Comparison of ENCODE assay signal across 1 cellular context in the genomic region with DNA sequence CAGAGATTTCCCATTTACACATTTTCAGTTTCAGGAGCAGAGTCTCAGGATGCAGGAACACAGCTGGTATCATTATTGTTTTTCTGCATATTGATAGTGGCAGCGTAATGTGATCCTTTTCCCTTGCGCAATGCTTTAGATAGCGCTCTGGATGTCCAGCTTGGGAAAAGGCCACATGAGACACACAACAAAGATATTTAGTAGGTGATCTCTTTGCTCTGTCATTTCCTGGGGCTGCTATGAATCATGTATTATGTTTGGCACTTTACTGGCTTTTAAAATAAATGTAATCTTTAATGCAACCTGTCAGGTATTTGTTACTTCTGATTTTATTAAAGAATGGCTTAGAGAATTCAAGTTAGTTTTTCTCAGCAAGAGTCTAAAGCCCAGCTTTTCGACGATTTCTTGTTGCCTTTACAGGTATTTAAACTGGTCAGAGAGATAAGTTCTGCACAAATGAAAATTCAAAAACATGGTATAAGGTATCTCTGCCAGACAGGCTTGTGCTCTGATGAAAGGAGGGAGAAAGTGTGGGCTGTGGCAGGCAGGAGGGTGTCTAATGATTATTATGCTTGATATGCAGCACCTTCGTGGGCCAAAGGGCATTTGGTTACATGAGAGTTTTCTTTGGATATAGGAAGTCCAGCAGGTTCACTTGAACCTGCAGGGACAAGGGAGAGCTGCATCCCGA.
TF ChIP-seq lines count a peak whose summit lies in the region.

No MANE protein-coding gene starts in this region.

TF ChIP-seq in HepG2, 621 proteins besides CTCF, POLR2A, EP300 and RAD21 (continued from another document and continues in another):
- TF ChIP-seq, protein P1, sequence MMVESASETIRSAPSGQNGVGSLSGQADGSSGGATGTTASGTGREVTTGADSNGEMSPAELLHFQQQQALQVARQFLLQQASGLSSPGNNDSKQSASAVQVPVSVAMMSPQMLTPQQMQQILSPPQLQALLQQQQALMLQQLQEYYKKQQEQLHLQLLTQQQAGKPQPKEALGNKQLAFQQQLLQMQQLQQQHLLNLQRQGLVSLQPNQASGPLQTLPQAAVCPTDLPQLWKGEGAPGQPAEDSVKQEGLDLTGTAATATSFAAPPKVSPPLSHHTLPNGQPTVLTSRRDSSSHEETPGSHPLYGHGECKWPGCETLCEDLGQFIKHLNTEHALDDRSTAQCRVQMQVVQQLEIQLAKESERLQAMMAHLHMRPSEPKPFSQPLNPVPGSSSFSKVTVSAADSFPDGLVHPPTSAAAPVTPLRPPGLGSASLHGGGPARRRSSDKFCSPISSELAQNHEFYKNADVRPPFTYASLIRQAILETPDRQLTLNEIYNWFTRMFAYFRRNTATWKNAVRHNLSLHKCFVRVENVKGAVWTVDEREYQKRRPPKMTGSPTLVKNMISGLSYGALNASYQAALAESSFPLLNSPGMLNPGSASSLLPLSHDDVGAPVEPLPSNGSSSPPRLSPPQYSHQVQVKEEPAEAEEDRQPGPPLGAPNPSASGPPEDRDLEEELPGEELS (CRISPR knock-in tag; IDR thresholded peaks at IDR 0.05) = peak; percentile 84
- TF ChIP-seq ZNF121 (CRISPR knock-in tag; IDR thresholded peaks at IDR 0.05) (0 out of 2 replicates have a peak, but pooled peaks have one; percentile 21), TCF12 (IDR thresholded peaks at IDR 0.05) (no peak), TCF12 (CRISPR knock-in tag; IDR thresholded peaks at IDR 0.05) (no peak), KDM2A (CRISPR knock-in tag; IDR thresholded peaks at IDR 0.05; ENCODE audit: borderline replicate concordance, low read depth) (no peak), JDP2 (CRISPR knock-in tag; IDR thresholded peaks at IDR 0.05; ENCODE audit: borderline replicate concordance) (no peak), REL (CRISPR knock-in tag; conservative IDR thresholded peaks at IDR 0.05) (no peak), ZFX (CRISPR knock-in tag; IDR thresholded peaks at IDR 0.05; ENCODE audit: low read depth) (no peak), ZNF737 (CRISPR knock-in tag; IDR thresholded peaks at IDR 0.05; ENCODE audit: borderline replicate concordance) (no peak), ATRX (CRISPR knock-in tag; IDR thresholded peaks at IDR 0.05; ENCODE audit: borderline replicate concordance) (no peak), RORA (CRISPR knock-in tag; IDR thresholded peaks at IDR 0.05) (no peak), ZBTB3 (CRISPR knock-in tag; IDR thresholded peaks at IDR 0.05; ENCODE audit: borderline replicate concordance, low read depth) (no peak), NCOA5 (CRISPR knock-in tag; IDR thresholded peaks at IDR 0.05) (no peak), HNF4A (CRISPR knock-in tag; IDR thresholded peaks at IDR 0.05) (peak; percentile 33; the same call in 1 of the 2 replicates), ZNF83 (CRISPR knock-in tag; IDR thresholded peaks at IDR 0.05; ENCODE audit: borderline replicate concordance) (no peak), ZFP90 (CRISPR knock-in tag; IDR thresholded peaks at IDR 0.05; ENCODE audit: borderline replicate concordance) (no peak), HIVEP1 (CRISPR knock-in tag; IDR thresholded peaks at IDR 0.05) (no peak), BCL6 (CRISPR knock-in tag; IDR thresholded peaks at IDR 0.05) (peak; percentile 42; the same call in 1 of the 2 replicates), ZNF703 (CRISPR knock-in tag; IDR thresholded peaks at IDR 0.05; ENCODE audit: borderline replicate concordance) (no peak), ZNF256 (CRISPR knock-in tag; conservative IDR thresholded peaks at IDR 0.05) (no peak), ZNF441 (CRISPR knock-in tag; IDR thresholded peaks at IDR 0.05; ENCODE audit: borderline replicate concordance) (no peak), KDM1A (CRISPR knock-in tag; IDR thresholded peaks at IDR 0.05) (no peak), NR2F2 (IDR thresholded peaks at IDR 0.05; ENCODE audit: borderline replicate concordance, low read depth) (no peak), ZNF251 (CRISPR knock-in tag; IDR thresholded peaks at IDR 0.05) (no peak), ZNF274 (CRISPR knock-in tag; IDR thresholded peaks at IDR 0.05) (no peak), MEF2D (CRISPR knock-in tag; IDR thresholded peaks at IDR 0.05) (no peak), ZSCAN29 (CRISPR knock-in tag; conservative IDR thresholded peaks at IDR 0.05) (no peak)
- TF ChIP-seq, protein P2, sequence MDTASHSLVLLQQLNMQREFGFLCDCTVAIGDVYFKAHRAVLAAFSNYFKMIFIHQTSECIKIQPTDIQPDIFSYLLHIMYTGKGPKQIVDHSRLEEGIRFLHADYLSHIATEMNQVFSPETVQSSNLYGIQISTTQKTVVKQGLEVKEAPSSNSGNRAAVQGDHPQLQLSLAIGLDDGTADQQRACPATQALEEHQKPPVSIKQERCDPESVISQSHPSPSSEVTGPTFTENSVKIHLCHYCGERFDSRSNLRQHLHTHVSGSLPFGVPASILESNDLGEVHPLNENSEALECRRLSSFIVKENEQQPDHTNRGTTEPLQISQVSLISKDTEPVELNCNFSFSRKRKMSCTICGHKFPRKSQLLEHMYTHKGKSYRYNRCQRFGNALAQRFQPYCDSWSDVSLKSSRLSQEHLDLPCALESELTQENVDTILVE (CRISPR knock-in tag; IDR thresholded peaks at IDR 0.05) = 0 out of 2 replicates have a peak, but pooled peaks have one; percentile 43
- TF ChIP-seq, protein P3, sequence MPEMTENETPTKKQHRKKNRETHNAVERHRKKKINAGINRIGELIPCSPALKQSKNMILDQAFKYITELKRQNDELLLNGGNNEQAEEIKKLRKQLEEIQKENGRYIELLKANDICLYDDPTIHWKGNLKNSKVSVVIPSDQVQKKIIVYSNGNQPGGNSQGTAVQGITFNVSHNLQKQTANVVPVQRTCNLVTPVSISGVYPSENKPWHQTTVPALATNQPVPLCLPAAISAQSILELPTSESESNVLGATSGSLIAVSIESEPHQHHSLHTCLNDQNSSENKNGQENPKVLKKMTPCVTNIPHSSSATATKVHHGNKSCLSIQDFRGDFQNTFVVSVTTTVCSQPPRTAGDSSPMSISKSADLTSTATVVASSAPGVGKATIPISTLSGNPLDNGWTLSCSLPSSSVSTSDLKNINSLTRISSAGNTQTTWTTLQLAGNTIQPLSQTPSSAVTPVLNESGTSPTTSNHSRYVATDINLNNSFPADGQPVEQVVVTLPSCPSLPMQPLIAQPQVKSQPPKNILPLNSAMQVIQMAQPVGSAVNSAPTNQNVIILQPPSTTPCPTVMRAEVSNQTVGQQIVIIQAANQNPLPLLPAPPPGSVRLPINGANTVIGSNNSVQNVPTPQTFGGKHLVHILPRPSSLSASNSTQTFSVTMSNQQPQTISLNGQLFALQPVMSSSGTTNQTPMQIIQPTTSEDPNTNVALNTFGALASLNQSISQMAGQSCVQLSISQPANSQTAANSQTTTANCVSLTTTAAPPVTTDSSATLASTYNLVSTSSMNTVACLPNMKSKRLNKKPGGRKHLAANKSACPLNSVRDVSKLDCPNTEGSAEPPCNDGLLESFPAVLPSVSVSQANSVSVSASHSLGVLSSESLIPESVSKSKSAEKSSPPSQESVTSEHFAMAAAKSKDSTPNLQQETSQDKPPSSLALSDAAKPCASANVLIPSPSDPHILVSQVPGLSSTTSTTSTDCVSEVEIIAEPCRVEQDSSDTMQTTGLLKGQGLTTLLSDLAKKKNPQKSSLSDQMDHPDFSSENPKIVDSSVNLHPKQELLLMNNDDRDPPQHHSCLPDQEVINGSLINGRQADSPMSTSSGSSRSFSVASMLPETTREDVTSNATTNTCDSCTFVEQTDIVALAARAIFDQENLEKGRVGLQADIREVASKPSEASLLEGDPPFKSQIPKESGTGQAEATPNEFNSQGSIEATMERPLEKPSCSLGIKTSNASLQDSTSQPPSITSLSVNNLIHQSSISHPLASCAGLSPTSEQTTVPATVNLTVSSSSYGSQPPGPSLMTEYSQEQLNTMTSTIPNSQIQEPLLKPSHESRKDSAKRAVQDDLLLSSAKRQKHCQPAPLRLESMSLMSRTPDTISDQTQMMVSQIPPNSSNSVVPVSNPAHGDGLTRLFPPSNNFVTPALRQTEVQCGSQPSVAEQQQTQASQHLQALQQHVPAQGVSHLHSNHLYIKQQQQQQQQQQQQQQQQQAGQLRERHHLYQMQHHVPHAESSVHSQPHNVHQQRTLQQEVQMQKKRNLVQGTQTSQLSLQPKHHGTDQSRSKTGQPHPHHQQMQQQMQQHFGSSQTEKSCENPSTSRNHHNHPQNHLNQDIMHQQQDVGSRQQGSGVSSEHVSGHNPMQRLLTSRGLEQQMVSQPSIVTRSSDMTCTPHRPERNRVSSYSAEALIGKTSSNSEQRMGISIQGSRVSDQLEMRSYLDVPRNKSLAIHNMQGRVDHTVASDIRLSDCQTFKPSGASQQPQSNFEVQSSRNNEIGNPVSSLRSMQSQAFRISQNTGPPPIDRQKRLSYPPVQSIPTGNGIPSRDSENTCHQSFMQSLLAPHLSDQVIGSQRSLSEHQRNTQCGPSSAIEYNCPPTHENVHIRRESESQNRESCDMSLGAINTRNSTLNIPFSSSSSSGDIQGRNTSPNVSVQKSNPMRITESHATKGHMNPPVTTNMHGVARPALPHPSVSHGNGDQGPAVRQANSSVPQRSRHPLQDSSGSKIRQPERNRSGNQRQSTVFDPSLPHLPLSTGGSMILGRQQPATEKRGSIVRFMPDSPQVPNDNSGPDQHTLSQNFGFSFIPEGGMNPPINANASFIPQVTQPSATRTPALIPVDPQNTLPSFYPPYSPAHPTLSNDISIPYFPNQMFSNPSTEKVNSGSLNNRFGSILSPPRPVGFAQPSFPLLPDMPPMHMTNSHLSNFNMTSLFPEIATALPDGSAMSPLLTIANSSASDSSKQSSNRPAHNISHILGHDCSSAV (CRISPR knock-in tag; IDR thresholded peaks at IDR 0.05; ENCODE audit: borderline replicate concordance) = no peak
- TF ChIP-seq, protein P4, sequence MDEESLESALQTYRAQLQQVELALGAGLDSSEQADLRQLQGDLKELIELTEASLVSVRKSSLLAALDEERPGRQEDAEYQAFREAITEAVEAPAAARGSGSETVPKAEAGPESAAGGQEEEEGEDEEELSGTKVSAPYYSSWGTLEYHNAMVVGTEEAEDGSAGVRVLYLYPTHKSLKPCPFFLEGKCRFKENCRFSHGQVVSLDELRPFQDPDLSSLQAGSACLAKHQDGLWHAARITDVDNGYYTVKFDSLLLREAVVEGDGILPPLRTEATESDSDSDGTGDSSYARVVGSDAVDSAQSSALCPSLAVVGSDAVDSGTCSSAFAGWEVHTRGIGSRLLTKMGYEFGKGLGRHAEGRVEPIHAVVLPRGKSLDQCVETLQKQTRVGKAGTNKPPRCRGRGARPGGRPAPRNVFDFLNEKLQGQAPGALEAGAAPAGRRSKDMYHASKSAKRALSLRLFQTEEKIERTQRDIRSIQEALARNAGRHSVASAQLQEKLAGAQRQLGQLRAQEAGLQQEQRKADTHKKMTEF (CRISPR knock-in tag; IDR thresholded peaks at IDR 0.05) = no peak
- TF ChIP-seq, protein P5, sequence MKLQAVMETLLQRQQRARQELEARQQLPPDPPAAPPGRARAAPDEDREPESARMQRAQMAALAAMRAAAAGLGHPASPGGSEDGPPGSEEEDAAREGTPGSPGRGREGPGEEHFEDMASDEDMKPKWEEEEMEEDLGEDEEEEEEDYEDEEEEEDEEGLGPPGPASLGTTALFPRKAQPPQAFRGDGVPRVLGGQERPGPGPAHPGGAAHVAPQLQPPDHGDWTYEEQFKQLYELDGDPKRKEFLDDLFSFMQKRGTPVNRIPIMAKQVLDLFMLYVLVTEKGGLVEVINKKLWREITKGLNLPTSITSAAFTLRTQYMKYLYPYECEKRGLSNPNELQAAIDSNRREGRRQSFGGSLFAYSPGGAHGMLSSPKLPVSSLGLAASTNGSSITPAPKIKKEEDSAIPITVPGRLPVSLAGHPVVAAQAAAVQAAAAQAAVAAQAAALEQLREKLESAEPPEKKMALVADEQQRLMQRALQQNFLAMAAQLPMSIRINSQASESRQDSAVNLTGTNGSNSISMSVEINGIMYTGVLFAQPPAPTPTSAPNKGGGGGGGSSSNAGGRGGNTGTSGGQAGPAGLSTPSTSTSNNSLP (IDR thresholded peaks at IDR 0.05; ENCODE audit: low read depth, low read length) = peak; percentile 76; the same call in 1 of the 2 replicates
- TF ChIP-seq, protein P6, sequence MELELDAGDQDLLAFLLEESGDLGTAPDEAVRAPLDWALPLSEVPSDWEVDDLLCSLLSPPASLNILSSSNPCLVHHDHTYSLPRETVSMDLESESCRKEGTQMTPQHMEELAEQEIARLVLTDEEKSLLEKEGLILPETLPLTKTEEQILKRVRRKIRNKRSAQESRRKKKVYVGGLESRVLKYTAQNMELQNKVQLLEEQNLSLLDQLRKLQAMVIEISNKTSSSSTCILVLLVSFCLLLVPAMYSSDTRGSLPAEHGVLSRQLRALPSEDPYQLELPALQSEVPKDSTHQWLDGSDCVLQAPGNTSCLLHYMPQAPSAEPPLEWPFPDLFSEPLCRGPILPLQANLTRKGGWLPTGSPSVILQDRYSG (CRISPR knock-in tag; IDR thresholded peaks at IDR 0.05) = no peak
- TF ChIP-seq, protein P7, sequence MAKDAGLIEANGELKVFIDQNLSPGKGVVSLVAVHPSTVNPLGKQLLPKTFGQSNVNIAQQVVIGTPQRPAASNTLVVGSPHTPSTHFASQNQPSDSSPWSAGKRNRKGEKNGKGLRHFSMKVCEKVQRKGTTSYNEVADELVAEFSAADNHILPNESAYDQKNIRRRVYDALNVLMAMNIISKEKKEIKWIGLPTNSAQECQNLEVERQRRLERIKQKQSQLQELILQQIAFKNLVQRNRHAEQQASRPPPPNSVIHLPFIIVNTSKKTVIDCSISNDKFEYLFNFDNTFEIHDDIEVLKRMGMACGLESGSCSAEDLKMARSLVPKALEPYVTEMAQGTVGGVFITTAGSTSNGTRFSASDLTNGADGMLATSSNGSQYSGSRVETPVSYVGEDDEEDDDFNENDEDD (CRISPR knock-in tag; IDR thresholded peaks at IDR 0.05; ENCODE audit: borderline replicate concordance) = no peak
- TF ChIP-seq, protein P8, sequence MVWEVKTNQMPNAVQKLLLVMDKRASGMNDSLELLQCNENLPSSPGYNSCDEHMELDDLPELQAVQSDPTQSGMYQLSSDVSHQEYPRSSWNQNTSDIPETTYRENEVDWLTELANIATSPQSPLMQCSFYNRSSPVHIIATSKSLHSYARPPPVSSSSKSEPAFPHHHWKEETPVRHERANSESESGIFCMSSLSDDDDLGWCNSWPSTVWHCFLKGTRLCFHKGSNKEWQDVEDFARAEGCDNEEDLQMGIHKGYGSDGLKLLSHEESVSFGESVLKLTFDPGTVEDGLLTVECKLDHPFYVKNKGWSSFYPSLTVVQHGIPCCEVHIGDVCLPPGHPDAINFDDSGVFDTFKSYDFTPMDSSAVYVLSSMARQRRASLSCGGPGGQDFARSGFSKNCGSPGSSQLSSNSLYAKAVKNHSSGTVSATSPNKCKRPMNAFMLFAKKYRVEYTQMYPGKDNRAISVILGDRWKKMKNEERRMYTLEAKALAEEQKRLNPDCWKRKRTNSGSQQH (CRISPR knock-in tag; IDR thresholded peaks at IDR 0.05; ENCODE audit: low read depth) = no peak
- TF ChIP-seq, protein P9, sequence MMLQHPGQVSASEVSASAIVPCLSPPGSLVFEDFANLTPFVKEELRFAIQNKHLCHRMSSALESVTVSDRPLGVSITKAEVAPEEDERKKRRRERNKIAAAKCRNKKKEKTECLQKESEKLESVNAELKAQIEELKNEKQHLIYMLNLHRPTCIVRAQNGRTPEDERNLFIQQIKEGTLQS (CRISPR knock-in tag; IDR thresholded peaks at IDR 0.05) = no peak
- TF ChIP-seq, protein P10, sequence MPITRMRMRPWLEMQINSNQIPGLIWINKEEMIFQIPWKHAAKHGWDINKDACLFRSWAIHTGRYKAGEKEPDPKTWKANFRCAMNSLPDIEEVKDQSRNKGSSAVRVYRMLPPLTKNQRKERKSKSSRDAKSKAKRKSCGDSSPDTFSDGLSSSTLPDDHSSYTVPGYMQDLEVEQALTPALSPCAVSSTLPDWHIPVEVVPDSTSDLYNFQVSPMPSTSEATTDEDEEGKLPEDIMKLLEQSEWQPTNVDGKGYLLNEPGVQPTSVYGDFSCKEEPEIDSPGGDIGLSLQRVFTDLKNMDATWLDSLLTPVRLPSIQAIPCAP (CRISPR knock-in tag; IDR thresholded peaks at IDR 0.05; ENCODE audit: low read depth) = no peak
